8 cellular contexts compared by ENCODE assay signal in genomic region chr3:171833775-171834460, GRCh38. TPM values are rescaled to one million over a fixed set of nuclear protein-coding genes. Genes with fewer than 3 reads are reported as not detected.
DNase-seq lines count a peak whose midpoint lies in the region; ATAC-seq lines count a peak whose summit lies in the region.

No MANE protein-coding gene starts in this region.

- H3K36me3 ChIP-seq in neuronal stem cell (replicated peaks in 1 of 2; ENCODE audit: control insufficient read depth in 2 of 2, insufficient read depth in 2 of 2, low read length in 2 of 2): no peaks in the 10 kb centered on the region

- H3K79me1 ChIP-seq in neuronal stem cell (ENCODE audit: low read depth, low read length): no peaks in the 10 kb centered on the region

- H2BK15ac ChIP-seq in neuronal stem cell (ENCODE audit: low read length): no peak overlapping the region

- ATAC-seq in GM21447 (IDR thresholded peaks at IDR 0.05; ENCODE audit: unreplicated experiment) (peak; percentile 59), HG03135 (IDR thresholded peaks at IDR 0.05; ENCODE audit: unreplicated experiment) (no peak)

- in situ Hi-C loops in Caki2 (cut with HindIII; ENCODE audit: low pct_unique_long_range_greater_than_20kb, low sequenced_read_pairs): no loop called here

- no peak overlapping the region for H3K4me3 ChIP-seq in neuronal stem cell (ENCODE audit: low read length in 2 of 2)

- no peak overlapping the region for H2BK120ac ChIP-seq in neuronal stem cell (ENCODE audit: low read depth, low read length)

- WGBS in neuronal stem cell (ENCODE audit: extremely low coverage in 2 of 2, insufficient read length in 2 of 2, insufficient replicate concordance in 1 of 2), 2 donors: no CpG with 5 or more reads among the region's 3 CpGs

- H3K18ac ChIP-seq in neuronal stem cell (ENCODE audit: low read length): no peak overlapping the region

- H2AK5ac ChIP-seq in neuronal stem cell (ENCODE audit: low read depth, low read length): no peak overlapping the region

- H3K4me1 ChIP-seq in neuronal stem cell (ENCODE audit: control insufficient read depth in 2 of 2, insufficient read depth in 1 of 2, low read depth in 1 of 2, low read length in 2 of 2): peaks cover 2 to 15% of the 10 kb centered on the region in 2 donors

- H3K4me2 ChIP-seq in neuronal stem cell (ENCODE audit: insufficient read depth, low read length, poor library complexity, severe bottlenecking): no peak overlapping the region

- peak; percentile 45 for DNase-seq in Caki2 (ENCODE audit: low read depth)
- DNase-seq in NCI-H2196 (lab: John Stamatoyannopoulos, UW; ENCODE audit: unreplicated experiment): peak; percentile 31
- peak; percentile 70 for DNase-seq in dermis blood vessel endothelial cell
- DNase-seq in neuronal stem cell (ENCODE audit: low spot score): no peak
- DNase-seq in islet precursor cell: no peak
- DNase-seq in activated CD4-positive, alpha-beta T cell treated with anti-CD3 and anti-CD28 coated beads, Interleukin-2, amount 50 U/mL, for 4 hours: no peak

- no peak overlapping the region for H3K14ac ChIP-seq in neuronal stem cell (ENCODE audit: low read length)

- H3K4ac ChIP-seq in neuronal stem cell (ENCODE audit: low read length): no peak overlapping the region

- H4K8ac ChIP-seq in neuronal stem cell (ENCODE audit: low read depth, low read length): no peak overlapping the region

- no peaks in the 10 kb centered on the region for H3K27me3 ChIP-seq in neuronal stem cell (ENCODE audit: control insufficient read depth in 3 of 3, insufficient read depth in 3 of 3, low read depth in 1 of 3, low read length in 3 of 3)

- H3K27ac ChIP-seq in neuronal stem cell (replicated peaks; ENCODE audit: low read length): no peak overlapping the region

- no peak overlapping the region for H4K91ac ChIP-seq in neuronal stem cell (ENCODE audit: low read depth, low read length, poor library complexity)

- H2BK12ac ChIP-seq in neuronal stem cell (ENCODE audit: low read length): no peak overlapping the region

- peak overlapping the region; percentile 44 for H2AFZ ChIP-seq in neuronal stem cell (ENCODE audit: low read length)

- H3K23ac ChIP-seq in neuronal stem cell (ENCODE audit: low read depth, low read length, poor library complexity): no peak overlapping the region

- no peak overlapping the region for H2BK5ac ChIP-seq in neuronal stem cell (ENCODE audit: low read length)

- no peak overlapping the region for H3K9ac ChIP-seq in neuronal stem cell (ENCODE audit: low read depth, low read length, poor library complexity)

- H3K9me3 ChIP-seq in neuronal stem cell (replicated peaks in 1 of 2; ENCODE audit: control insufficient read depth in 2 of 2, insufficient read depth in 1 of 2, low read depth in 1 of 2, low read length in 2 of 2): no peaks in the 10 kb centered on the region

RNA-seq across cellular contexts. Expression of gene TMEM212, which starts 9.2 kb away (rescaled TPM):
- not detected in 2 replicates for total RNA-seq in Caki2 (2014; rRNA removed; shearing (Covaris generic); ENCODE audit: low replicate concordance)
- not detected in 2 replicates for total RNA-seq in dermis blood vessel endothelial cell
- polyA plus RNA-seq in neuronal stem cell (2013, experiment 1 of 2): not detected
- polyA plus RNA-seq in neuronal stem cell (2013, experiment 2 of 2): not detected

RNA-seq across cellular contexts. Expression of gene PLD1, which starts 23.6 kb away (rescaled TPM):
- total RNA-seq in Caki2 (2014; rRNA removed; shearing (Covaris generic); ENCODE audit: low replicate concordance): 6.4 and 12.2 TPM in 2 replicates
- total RNA-seq in dermis blood vessel endothelial cell: 66.2 and 88.7 TPM in 2 replicates
- polyA plus RNA-seq in neuronal stem cell (2013, experiment 1 of 2): 1.6 TPM
- polyA plus RNA-seq in neuronal stem cell (2013, experiment 2 of 2): 0.36 TPM

Comparison
In these comparisons a context has a peak if more than half of its experiments do, and no peak if none do; other contexts are left out.
1. DNase-seq: peak in Caki2 (single experiment), NCI-H2196 (single experiment) and dermis blood vessel endothelial cell (single experiment); none in neuronal stem cell (single experiment), islet precursor cell (single experiment) and activated CD4-positive, alpha-beta T cell treated with anti-CD3 and anti-CD28 coated beads, Interleukin-2, amount 50 U/mL, for 4 hours (0 of 2).